18 cellular contexts compared by ENCODE assay signal in the genomic region with DNA sequence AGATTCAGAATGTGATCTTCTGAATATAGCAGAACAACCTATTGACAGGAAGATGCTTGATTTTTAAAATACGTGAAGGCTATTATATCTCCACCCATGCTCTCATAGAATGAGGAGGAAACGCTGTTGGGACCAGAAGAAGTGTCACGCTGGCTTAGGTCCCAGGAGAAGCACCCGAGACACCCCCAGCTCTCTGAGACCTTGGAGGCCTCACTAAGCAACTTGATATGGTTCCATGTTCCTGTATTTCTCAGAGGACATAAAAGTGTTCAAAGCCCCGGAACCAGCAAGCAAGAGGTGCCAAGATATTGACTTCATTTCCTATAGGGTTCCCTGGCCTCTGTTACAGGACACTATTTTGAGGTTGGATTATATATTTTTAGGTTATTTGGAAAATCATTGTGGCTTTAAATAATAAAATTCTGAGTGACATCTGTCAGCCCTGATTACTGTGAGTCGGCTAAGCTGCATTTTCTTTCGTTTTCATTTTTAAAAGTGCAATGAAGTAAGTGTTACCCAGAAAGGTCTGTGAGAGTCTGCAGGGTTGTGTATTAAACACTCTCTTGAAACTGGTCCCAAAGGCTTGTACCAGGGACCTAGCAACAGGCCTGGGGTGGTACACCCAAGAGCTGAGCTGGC.
DNase-seq lines count a peak whose midpoint lies in the region; ATAC-seq, FAIRE-seq and TF ChIP-seq lines count a peak whose summit lies in the region.
"Had no signal": no experiment of that assay in that cellular context is flagged by ENCODE, and none has a peak within 500 bp of the region (broad histone marks: within the 10 kb centered on the region; RNA-seq: fewer than 3 reads in every experiment).

No MANE protein-coding gene starts in this region.

- no peaks in the 10 kb centered on the region for H3K79me2 ChIP-seq in GM12878 (ENCODE audit: control insufficient read depth, insufficient read depth, low read length)

- H3K4me2 ChIP-seq in BLaER1 (peak overlapping the region; percentile 71), GM12878 (ENCODE audit: control insufficient read depth, insufficient read depth) (peak overlapping the region; percentile 79)

- CTCF ChIA-PET in GM12878 (lab: Yijun Ruan, JAX): interaction anchor here (1.2 to 5.4 kb wide), 7 partner anchors 19 to 113 kb away, joined by 3 to 46 read pairs (median 7); no protein-coding TSS in a partner anchor

- no peak overlapping the region for H3K27ac ChIP-seq in BLaER1
- peak overlapping the region; percentile 50 for H3K27ac ChIP-seq in GM12878 (ENCODE audit: control insufficient read depth, insufficient read depth)
- H3K27ac ChIP-seq: coronary artery had no signal

- no peak overlapping the region for H3K27ac Mint-ChIP-seq in immature natural killer cell
- H3K27ac Mint-ChIP-seq: activated naive CD8-positive, alpha-beta T cell; B cell; natural killer cell had no signal

- 51% methylated on average over 7 of the region's 7 CpGs for WGBS in GM12878 (ENCODE audit: insufficient coverage, insufficient replicate concordance, low lambda C conversion rate, missing lambda C conversion rate)

- in situ Hi-C loops in GM12878 (cut with MboI): no loop called here

- no peak for TF ChIP-seq EP300 in GM12878 (IDR thresholded peaks at IDR 0.05; ENCODE audit: borderline replicate concordance in 1 of 2, control insufficient read depth in 1 of 2, low read depth in 2 of 2, low read length in 2 of 2)

- H3K9ac ChIP-seq in BLaER1 (no peak overlapping the region; the same call in 1 of the 2 replicates), GM12878 (ENCODE audit: control insufficient read depth, insufficient read depth, low read length) (peak overlapping the region; percentile 66; the same call in 1 of the 2 replicates)

- H4K20me1 ChIP-seq in BLaER1 (no peaks in the 10 kb centered on the region), GM12878 (ENCODE audit: control insufficient read depth, insufficient read depth) (no peaks in the 10 kb centered on the region)

- no peaks in the 10 kb centered on the region for H3K9me3 Mint-ChIP-seq in immature natural killer cell
- H3K9me3 Mint-ChIP-seq: natural killer cell had no signal

- intact Hi-C loops in GM12878 (cut with micrococcal nuclease; ENCODE audit: unreplicated experiment): no loop called here

- peaks cover 53% of the 10 kb centered on the region for H3K4me1 ChIP-seq in BLaER1
- H3K4me1 ChIP-seq in GM12878 (ENCODE audit: control insufficient read depth, insufficient read depth, low read length): peaks cover 38% of the 10 kb centered on the region

- H3K4me3 ChIP-seq in BLaER1 (no peak overlapping the region), GM12878 (peak overlapping the region; percentile 41; the same call in 1 of the 2 replicates)
- H3K4me3 ChIP-seq: coronary artery, Peyer's patch had no signal

- H3K27me3 ChIP-seq in BLaER1: no peaks in the 10 kb centered on the region
- no peaks in the 10 kb centered on the region for H3K27me3 ChIP-seq in GM12878 (replicated peaks in 1 of 2; ENCODE audit: control insufficient read depth in 2 of 2, insufficient read depth in 2 of 2, low read length in 1 of 2)
- H3K27me3 ChIP-seq: Peyer's patch had no signal

- peaks cover 2 to 10% (median 2%) of the 10 kb centered on the region in 3 donors for H3K27me3 Mint-ChIP-seq in immature natural killer cell (ENCODE audit: low read depth in 3 of 3)

- no peak for TF ChIP-seq CTCF in GM12878 (IDR thresholded peaks at IDR 0.05 in 2 of 3, conservative IDR thresholded peaks at IDR 0.05 in 1 of 3; ENCODE audit: control insufficient read depth in 2 of 3, extremely low read depth in 1 of 3, insufficient read depth in 1 of 3, low read depth in 3 of 3, low read length in 3 of 3)

- RAD21 ChIA-PET in GM12878 (lab: Charles Lee; ENCODE audit: unreplicated experiment): interaction anchor here (0.6 to 15.8 kb wide), 16 partner anchors 9 to 643 kb away, joined by 3 to 361 read pairs (median 4); partner anchors contain the start of gene SOX9

- BruUV-seq in GM12878 (replicated peaks; lab: Mats Ljungman, UMichigan): no TSS peak

- no peaks in the 10 kb centered on the region for H3K36me3 Mint-ChIP-seq in immature natural killer cell
- H3K36me3 Mint-ChIP-seq: activated naive CD8-positive, alpha-beta T cell; natural killer cell had no signal

- DNase-seq in GM12878 (ENCODE audit: low read depth, low spot score) (no peak), RCC 7860 (ENCODE audit: low spot score) (no peak), HUDEP-2 (lab: John Stamatoyannopoulos, UW; ENCODE audit: unreplicated experiment in 76 of 76) (no peak), immature natural killer cell (no peak)
- DNase-seq: GOT3, natural killer cell, NCI-H1694, NCI-H226, NCI-H82, Peyer's patch had no signal

- H3K36me3 ChIP-seq in BLaER1: no peaks in the 10 kb centered on the region
- H3K36me3 ChIP-seq in GM12878 (ENCODE audit: control insufficient read depth in 2 of 2, insufficient read depth in 2 of 2, low read length in 1 of 2): no peaks in the 10 kb centered on the region
- H3K36me3 ChIP-seq: Peyer's patch had no signal

- no peaks in the 10 kb centered on the region for H3K9me3 ChIP-seq in BLaER1
- no peaks in the 10 kb centered on the region for H3K9me3 ChIP-seq in GM12878 (replicated peaks; ENCODE audit: control insufficient read depth, insufficient read depth, low read length)
- H3K9me3 ChIP-seq: Peyer's patch had no signal

- no peak overlapping the region for H3K4me3 Mint-ChIP-seq in immature natural killer cell
- H3K4me3 Mint-ChIP-seq: activated naive CD8-positive, alpha-beta T cell; B cell; natural killer cell had no signal

- no peak for FAIRE-seq in GM12878 (lab: Jason Lieb, UNC)
- FAIRE-seq in RCC 7860 (lab: Jason Lieb, UNC): no peak
- FAIRE-seq: islet of Langerhans had no signal

- no peak for TF ChIP-seq RAD21 in GM12878 (IDR thresholded peaks at IDR 0.05; ENCODE audit: insufficient read depth, low read depth, low read length)

- no peak for TF ChIP-seq POLR2A in GM12878 (IDR thresholded peaks at IDR 0.05; ENCODE audit: low read depth, low read length)

- SMC1A ChIA-PET in GM12878 (lab: Charles Lee; ENCODE audit: uncharacterized antibody, unreplicated experiment): interaction anchor here (0.6 to 16.7 kb wide), 20 partner anchors 8 to 1031 kb away, joined by 3 to 291 read pairs (median 4); partner anchors contain the start of gene SOX9

- no peaks in the 10 kb centered on the region for H3K4me1 Mint-ChIP-seq in immature natural killer cell
- H3K4me1 Mint-ChIP-seq: natural killer cell had no signal

- POLR2A ChIA-PET in GM12878 (lab: Charles Lee): interaction anchor here (0.6 to 3.5 kb wide), 15 partner anchors 10 to 400 kb away, joined by 3 to 29 read pairs (median 5); partner anchors contain the start of gene SOX9

- peak overlapping the region; percentile 90 for H2AFZ ChIP-seq in GM12878 (ENCODE audit: control insufficient read depth, low read depth, low read length)

- ATAC-seq in GM19025 (IDR thresholded peaks at IDR 0.05; ENCODE audit: low read depth, unreplicated experiment) (peak; percentile 59), HG03175 (IDR thresholded peaks at IDR 0.05; ENCODE audit: unreplicated experiment) (peak; percentile 57), GM12878 (peak; percentile 29), GM19328 (IDR thresholded peaks at IDR 0.05; ENCODE audit: unreplicated experiment) (no peak)
- ATAC-seq: natural killer cell had no signal

TF ChIP-seq in GM12878, 131 proteins besides CTCF, POLR2A, EP300 and RAD21 (continues in another document):
- TF ChIP-seq, protein P1, sequence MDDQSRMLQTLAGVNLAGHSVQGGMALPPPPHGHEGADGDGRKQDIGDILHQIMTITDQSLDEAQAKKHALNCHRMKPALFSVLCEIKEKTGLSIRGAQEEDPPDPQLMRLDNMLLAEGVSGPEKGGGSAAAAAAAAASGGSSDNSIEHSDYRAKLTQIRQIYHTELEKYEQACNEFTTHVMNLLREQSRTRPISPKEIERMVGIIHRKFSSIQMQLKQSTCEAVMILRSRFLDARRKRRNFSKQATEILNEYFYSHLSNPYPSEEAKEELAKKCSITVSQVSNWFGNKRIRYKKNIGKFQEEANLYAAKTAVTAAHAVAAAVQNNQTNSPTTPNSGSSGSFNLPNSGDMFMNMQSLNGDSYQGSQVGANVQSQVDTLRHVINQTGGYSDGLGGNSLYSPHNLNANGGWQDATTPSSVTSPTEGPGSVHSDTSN (IDR thresholded peaks at IDR 0.05; ENCODE audit: insufficient replicate concordance, low read depth, low read length): peak; percentile 76
- 0 out of 2 replicates have a peak, but pooled peaks have one; percentile 33 for TF ChIP-seq GATAD2B (conservative IDR thresholded peaks at IDR 0.05; ENCODE audit: low read depth)
- TF ChIP-seq, protein P2, sequence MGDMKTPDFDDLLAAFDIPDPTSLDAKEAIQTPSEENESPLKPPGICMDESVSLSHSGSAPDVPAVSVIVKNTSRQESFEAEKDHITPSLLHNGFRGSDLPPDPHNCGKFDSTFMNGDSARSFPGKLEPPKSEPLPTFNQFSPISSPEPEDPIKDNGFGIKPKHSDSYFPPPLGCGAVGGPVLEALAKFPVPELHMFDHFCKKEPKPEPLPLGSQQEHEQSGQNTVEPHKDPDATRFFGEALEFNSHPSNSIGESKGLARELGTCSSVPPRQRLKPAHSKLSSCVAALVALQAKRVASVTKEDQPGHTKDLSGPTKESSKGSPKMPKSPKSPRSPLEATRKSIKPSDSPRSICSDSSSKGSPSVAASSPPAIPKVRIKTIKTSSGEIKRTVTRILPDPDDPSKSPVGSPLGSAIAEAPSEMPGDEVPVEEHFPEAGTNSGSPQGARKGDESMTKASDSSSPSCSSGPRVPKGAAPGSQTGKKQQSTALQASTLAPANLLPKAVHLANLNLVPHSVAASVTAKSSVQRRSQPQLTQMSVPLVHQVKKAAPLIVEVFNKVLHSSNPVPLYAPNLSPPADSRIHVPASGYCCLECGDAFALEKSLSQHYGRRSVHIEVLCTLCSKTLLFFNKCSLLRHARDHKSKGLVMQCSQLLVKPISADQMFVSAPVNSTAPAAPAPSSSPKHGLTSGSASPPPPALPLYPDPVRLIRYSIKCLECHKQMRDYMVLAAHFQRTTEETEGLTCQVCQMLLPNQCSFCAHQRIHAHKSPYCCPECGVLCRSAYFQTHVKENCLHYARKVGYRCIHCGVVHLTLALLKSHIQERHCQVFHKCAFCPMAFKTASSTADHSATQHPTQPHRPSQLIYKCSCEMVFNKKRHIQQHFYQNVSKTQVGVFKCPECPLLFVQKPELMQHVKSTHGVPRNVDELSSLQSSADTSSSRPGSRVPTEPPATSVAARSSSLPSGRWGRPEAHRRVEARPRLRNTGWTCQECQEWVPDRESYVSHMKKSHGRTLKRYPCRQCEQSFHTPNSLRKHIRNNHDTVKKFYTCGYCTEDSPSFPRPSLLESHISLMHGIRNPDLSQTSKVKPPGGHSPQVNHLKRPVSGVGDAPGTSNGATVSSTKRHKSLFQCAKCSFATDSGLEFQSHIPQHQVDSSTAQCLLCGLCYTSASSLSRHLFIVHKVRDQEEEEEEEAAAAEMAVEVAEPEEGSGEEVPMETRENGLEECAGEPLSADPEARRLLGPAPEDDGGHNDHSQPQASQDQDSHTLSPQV (IDR thresholded peaks at IDR 0.05): peak; percentile 80; the same call in 1 of the 2 replicates
